Comparison of ENCODE assay signal across 22 cellular contexts in the genomic region with DNA sequence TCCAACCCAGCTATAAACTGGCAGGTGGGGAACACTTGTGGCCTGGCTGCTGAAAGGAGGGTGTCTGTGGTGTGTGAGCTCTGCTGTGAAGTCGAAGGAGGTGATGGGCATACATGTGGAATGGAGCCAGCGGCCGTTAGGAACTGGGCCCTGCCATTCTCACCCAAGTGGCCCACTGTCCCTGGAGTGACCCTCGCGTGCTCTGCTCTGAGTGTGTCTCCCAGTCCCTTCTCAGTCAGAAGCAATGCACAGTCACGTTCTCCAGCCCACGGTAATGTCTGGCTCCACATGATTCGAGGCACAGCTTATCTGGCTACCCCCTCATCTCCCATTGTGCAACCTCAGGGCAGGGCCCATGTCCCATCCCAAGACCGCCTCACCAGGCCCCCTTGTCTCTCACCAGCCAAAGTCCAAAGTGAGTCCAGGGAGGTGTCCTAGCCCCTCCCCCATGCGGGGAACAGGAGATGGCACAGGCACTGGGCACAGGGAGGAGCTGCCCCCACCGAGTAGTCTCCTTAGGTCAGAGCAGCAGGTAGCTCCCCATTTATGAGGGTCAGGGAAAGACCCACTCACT.
DNase-seq lines count a peak whose midpoint lies in the region; ATAC-seq and TF ChIP-seq lines count a peak whose summit lies in the region.
"Had no signal": no experiment of that assay in that cellular context is flagged by ENCODE, and none has a peak within 500 bp of the region (broad histone marks: within the 10 kb centered on the region; RNA-seq: fewer than 3 reads in every experiment).

No MANE protein-coding gene starts in this region.

- H3K9me3 ChIP-seq in esophagus muscularis mucosa (no peaks in the 10 kb centered on the region), neutrophil (no peaks in the 10 kb centered on the region)
- H3K9me3 ChIP-seq: HAP-1 had no signal

- H3K4me3 ChIP-seq in esophagus muscularis mucosa (no peak overlapping the region), neutrophil (ENCODE audit: low read depth in 1 of 2, low read length in 1 of 2) (no peak overlapping the region)
- H3K4me3 ChIP-seq: BLaER1 treated with 17β-estradiol and CSF1 and Interleukin-3, amounts not matched to agents 10 nM and 100 nM; GM23248; HAP-1; PC-9; SK-N-MC had no signal

- no peak for TF ChIP-seq EP300 in esophagus muscularis mucosa (IDR thresholded peaks at IDR 0.05)

- H3K27me3 ChIP-seq in esophagus muscularis mucosa (no peaks in the 10 kb centered on the region), neutrophil (no peaks in the 10 kb centered on the region)
- H3K27me3 ChIP-seq: BLaER1 treated with 17β-estradiol and CSF1 and Interleukin-3, amounts not matched to agents 10 nM and 100 nM had no signal

- no peak for TF ChIP-seq CTCF in esophagus muscularis mucosa (IDR thresholded peaks at IDR 0.05)
- TF ChIP-seq CTCF in neutrophil (IDR thresholded peaks at IDR 0.05), result no peak

- DNase-seq in activated CD8-positive, alpha-beta memory T cell treated with anti-CD3 and anti-CD28 coated beads for 24 hours, result peak; percentile 45
- no peak for DNase-seq in activated CD8-positive, alpha-beta memory T cell treated with anti-CD3 and anti-CD28 coated beads, Interleukin-2, amount 50 U/mL, for 4 hours
- DNase-seq in esophagus muscularis mucosa (ENCODE audit: extremely low spot score), result peak; percentile 68
- DNase-seq: 8988T; CD8-positive, alpha-beta T cell; GM23248; MM.1S; NCI-H1092; NCI-H1436 treated with DMSO at 0.1 percent for 48 hours; NCI-H2029; NCI-H2227 treated with DMSO at 0.1 percent for 48 hours; NCI-H510A; PC-9; RPMI8226; SHP77 had no signal

- intact Hi-C loops in esophagus muscularis mucosa (cut with DNase I), result no loop called here

- WGBS in esophagus muscularis mucosa, result 87% methylated on average over 8 of the region's 11 CpGs

- H3K27ac ChIP-seq in esophagus muscularis mucosa (replicated peaks in 1 of 4), result no peak overlapping the region
- peak overlapping the region; percentile 13 for H3K27ac ChIP-seq in neutrophil
- H3K27ac ChIP-seq: BLaER1 treated with 17β-estradiol and CSF1 and Interleukin-3, amounts not matched to agents 10 nM and 100 nM; GM23248; PC-9; SK-N-MC had no signal

- H3K4me1 ChIP-seq in esophagus muscularis mucosa, result no peaks in the 10 kb centered on the region
- H3K4me1 ChIP-seq in neutrophil (ENCODE audit: control insufficient read depth in 1 of 2, insufficient read depth in 1 of 2, low read depth in 1 of 2, low read length in 1 of 2), result peaks cover 0 to under 1% of the 10 kb centered on the region in 2 experiments
- H3K4me1 ChIP-seq: HAP-1 had no signal

- H3K36me3 ChIP-seq in esophagus muscularis mucosa, result peaks cover 0 to 2% (median 1%) of the 10 kb centered on the region in 4 donors
- H3K36me3 ChIP-seq in neutrophil, result peaks cover 21% of the 10 kb centered on the region
- H3K36me3 ChIP-seq: HAP-1 had no signal

- ATAC-seq in HG02970 (IDR thresholded peaks at IDR 0.05; ENCODE audit: low FRiP score, unreplicated experiment) (no peak), HG03521 (IDR thresholded peaks at IDR 0.05; ENCODE audit: unreplicated experiment) (no peak), HG03097 (IDR thresholded peaks at IDR 0.05; ENCODE audit: low FRiP score, unreplicated experiment) (no peak)
- ATAC-seq: CD8-positive, alpha-beta T cell had no signal

- no peak for TF ChIP-seq POLR2A in esophagus muscularis mucosa (IDR thresholded peaks at IDR 0.05; ENCODE audit: low read depth)
